Comparison of ENCODE assay signal across 8 cellular contexts in genomic region chr5:172716796-172717313, GRCh38.
DNase-seq lines count a peak whose midpoint lies in the region; ATAC-seq and TF ChIP-seq lines count a peak whose summit lies in the region.

No MANE protein-coding gene starts in this region.

- H3K4me1 ChIP-seq in mucosa of stomach (ENCODE audit: control insufficient read depth, insufficient read depth, low read length): peaks cover 23% of the 10 kb centered on the region

- H3K9me3 ChIP-seq in mucosa of stomach (ENCODE audit: control insufficient read depth, low read length): no peaks in the 10 kb centered on the region

- peak; percentile 87 for TF ChIP-seq CTCF in epithelial cell of esophagus (IDR thresholded peaks at IDR 0.05; ENCODE audit: insufficient read depth, low read depth, low read length, missing control alignments)

- DNase-seq in DMS53 (lab: John Stamatoyannopoulos, UW): peak; percentile 90
- DNase-seq in NOMO-1 treated with DMSO at 0.1 percent for 48 hours (lab: John Stamatoyannopoulos, UW; ENCODE audit: unreplicated experiment): peak; percentile 52
- peak; percentile 94 for DNase-seq in activated CD8-positive, alpha-beta memory T cell treated with anti-CD3 and anti-CD28 coated beads, Interleukin-2, amount 50 U/mL, for 48 hours
- peak; percentile 77 for DNase-seq in epithelial cell of esophagus (ENCODE audit: low read depth)
- DNase-seq in stimulated activated CD8-positive, alpha-beta memory T cell treated with anti-CD3 and anti-CD28 coated beads, Interleukin-4, amount 100 ng/mL, for 24 hours (ENCODE audit: low read depth): peak; percentile 73

- peaks cover 7% of the 10 kb centered on the region for H3K27me3 ChIP-seq in mucosa of stomach (ENCODE audit: control insufficient read depth, insufficient read depth, low read length)

- H3K4me3 ChIP-seq in epithelial cell of esophagus (ENCODE audit: low read length) (no peak overlapping the region), mucosa of stomach (ENCODE audit: low read length) (no peak overlapping the region)

- H3K36me3 ChIP-seq in mucosa of stomach (ENCODE audit: control insufficient read depth, insufficient read depth, low read length): no peaks in the 10 kb centered on the region

- ATAC-seq in HG03432 (IDR thresholded peaks at IDR 0.05; ENCODE audit: unreplicated experiment) (peak; percentile 38), HG02610 (IDR thresholded peaks at IDR 0.05; ENCODE audit: unreplicated experiment) (no peak)

- peak overlapping the region; percentile 37 for H3K9ac ChIP-seq in mucosa of stomach (ENCODE audit: low read length)
